9 cellular contexts compared by ENCODE assay signal in genomic region chr3:39639344-39640236, GRCh38.
A peak's percentile ranks its signal among the peaks of the same experiment; 100 is the strongest.
DNase-seq lines count a peak whose midpoint lies in the region; ATAC-seq and TF ChIP-seq lines count a peak whose summit lies in the region.
"Had no signal": no experiment of that assay in that cellular context is flagged by ENCODE, and none has a peak within 500 bp of the region (broad histone marks: within the 10 kb centered on the region; RNA-seq: fewer than 3 reads in every experiment).

No MANE protein-coding gene starts in this region.

- no peaks in the 10 kb centered on the region for H3K9me3 ChIP-seq in CD4-positive, CD25-positive, alpha-beta regulatory T cell (ENCODE audit: control insufficient read depth in 2 of 2, low read length in 2 of 2)
- H3K9me3 ChIP-seq in HUES48 (ENCODE audit: control insufficient read depth, insufficient read depth, low read length) (no peaks in the 10 kb centered on the region), adipocyte (ENCODE audit: control insufficient read depth, low read length) (no peaks in the 10 kb centered on the region), lung (ENCODE audit: control insufficient read depth in 2 of 2, insufficient read depth in 1 of 2, low read length in 1 of 2) (no peaks in the 10 kb centered on the region)
- H3K9me3 ChIP-seq: heart right ventricle had no signal

- no peaks in the 10 kb centered on the region for H3K36me3 Mint-ChIP-seq in CD4-positive, CD25-positive, alpha-beta regulatory T cell

- H3K27me3 ChIP-seq in CD4-positive, CD25-positive, alpha-beta regulatory T cell (ENCODE audit: control insufficient read depth, insufficient read depth, low read length) = no peaks in the 10 kb centered on the region
- no peaks in the 10 kb centered on the region for H3K27me3 ChIP-seq in HUES48 (ENCODE audit: control insufficient read depth, insufficient read depth, low read length)
- H3K27me3 ChIP-seq in adipocyte (replicated peaks; ENCODE audit: control insufficient read depth, insufficient read depth, low read length) = no peaks in the 10 kb centered on the region
- H3K27me3 ChIP-seq in lung (ENCODE audit: control insufficient read depth, insufficient read depth) = no peaks in the 10 kb centered on the region

- no peak for TF ChIP-seq CTCF in lung (IDR thresholded peaks at IDR 0.05; ENCODE audit: control extremely low read depth, extremely low read depth)

- no peak overlapping the region for H3K27ac ChIP-seq in CD4-positive, CD25-positive, alpha-beta regulatory T cell (ENCODE audit: insufficient read depth, low read length, poor library complexity, severe bottlenecking)
- H3K27ac ChIP-seq in HUES48 (ENCODE audit: low read depth, low read length) = peak overlapping the region; percentile 87
- no peak overlapping the region for H3K27ac ChIP-seq in lung (ENCODE audit: low read depth in 1 of 2, low read length in 1 of 2)

- no peaks in the 10 kb centered on the region for H3K36me3 ChIP-seq in CD4-positive, CD25-positive, alpha-beta regulatory T cell (ENCODE audit: control insufficient read depth, insufficient read depth, low read length)
- H3K36me3 ChIP-seq in HUES48 (ENCODE audit: control insufficient read depth, insufficient read depth, low read length) = no peaks in the 10 kb centered on the region
- no peaks in the 10 kb centered on the region for H3K36me3 ChIP-seq in adipocyte (ENCODE audit: control insufficient read depth, insufficient read depth, low read length, severe bottlenecking)
- H3K36me3 ChIP-seq in lung (ENCODE audit: control insufficient read depth in 2 of 2, insufficient read depth in 2 of 2, low read length in 2 of 2) = no peaks in the 10 kb centered on the region
- H3K36me3 ChIP-seq: heart right ventricle had no signal

- H3K9ac ChIP-seq in HUES48 (ENCODE audit: low read depth, low read length) (peak overlapping the region; percentile 36; the same call in 1 of the 2 replicates), adipocyte (ENCODE audit: low read length) (peak overlapping the region; percentile 45)

- peak overlapping the region in 1 of 3 donors; percentile 7 for H3K27ac Mint-ChIP-seq in CD4-positive, CD25-positive, alpha-beta regulatory T cell

- H3K27me3 Mint-ChIP-seq in CD4-positive, CD25-positive, alpha-beta regulatory T cell = no peaks in the 10 kb centered on the region

- H3K4me3 Mint-ChIP-seq in CD4-positive, CD25-positive, alpha-beta regulatory T cell = peak overlapping the region in 1 of 4 donors; percentile 21

- peaks cover 0 to 5% (median 0%) of the 10 kb centered on the region in 7 donors for H3K9me3 Mint-ChIP-seq in CD4-positive, CD25-positive, alpha-beta regulatory T cell

- peak in 1 of 3 donors; percentile 41 for DNase-seq in CD4-positive, CD25-positive, alpha-beta regulatory T cell
- peak; percentile 94 for DNase-seq in adipocyte (ENCODE audit: low read depth)
- DNase-seq in lung (ENCODE audit: low spot score) = peak; percentile 31
- no peak for DNase-seq in activated naive CD4-positive, alpha-beta T cell (lab: John Stamatoyannopoulos, UW)

- peaks cover 8 to 16% (median 10%) of the 10 kb centered on the region in 4 donors for H3K4me1 Mint-ChIP-seq in CD4-positive, CD25-positive, alpha-beta regulatory T cell

- peak; percentile 47 to 48 for ATAC-seq in CD4-positive, CD25-positive, alpha-beta regulatory T cell (ENCODE audit: low read depth in 2 of 2)
- ATAC-seq in lung (ENCODE audit: insufficient read depth, low FRiP score) = peak; percentile 59
- ATAC-seq in GM19324 (IDR thresholded peaks at IDR 0.05; ENCODE audit: low FRiP score, unreplicated experiment) = no peak
- ATAC-seq in GM21529 (IDR thresholded peaks at IDR 0.05; ENCODE audit: unreplicated experiment) = no peak
- ATAC-seq in GM18858 (IDR thresholded peaks at IDR 0.05; ENCODE audit: unreplicated experiment) = no peak

- WGBS in lung, 2 donors = 56 to 59% methylated on average over 5 of the region's 5 CpGs

- no peaks in the 10 kb centered on the region for H3K4me1 ChIP-seq in CD4-positive, CD25-positive, alpha-beta regulatory T cell (ENCODE audit: control insufficient read depth, insufficient read depth, low read length, poor library complexity, severe bottlenecking)
- H3K4me1 ChIP-seq in HUES48 (ENCODE audit: control insufficient read depth, insufficient read depth, low read length) = peaks cover 16% of the 10 kb centered on the region
- H3K4me1 ChIP-seq in adipocyte (ENCODE audit: control insufficient read depth, insufficient read depth, low read length) = peaks cover 23% of the 10 kb centered on the region
- H3K4me1 ChIP-seq in lung (ENCODE audit: control insufficient read depth in 2 of 2, insufficient read depth in 2 of 2, low read length in 2 of 2) = no peaks in the 10 kb centered on the region

- no peak overlapping the region for H3K4me3 ChIP-seq in CD4-positive, CD25-positive, alpha-beta regulatory T cell (ENCODE audit: low read depth, low read length)
- H3K4me3 ChIP-seq in HUES48 (ENCODE audit: low read depth, low read length) = no peak overlapping the region
- H3K4me3 ChIP-seq in adipocyte (ENCODE audit: low read length) = peak overlapping the region; percentile 53
- no peak overlapping the region for H3K4me3 ChIP-seq in lung
- H3K4me3 ChIP-seq: heart right ventricle had no signal

Comparison
In these comparisons a context has a peak if more than half of its experiments do, and no peak if none do; other contexts are left out.
1. ATAC-seq: peak in CD4-positive, CD25-positive, alpha-beta regulatory T cell (2 of 2) and lung (single experiment); none in GM19324 (single experiment), GM21529 (single experiment) and GM18858 (single experiment).
2. DNase-seq: peak in adipocyte (single experiment) and lung (single experiment); none in activated naive CD4-positive, alpha-beta T cell (0 of 4).